19 cellular contexts compared by ENCODE assay signal in the genomic region with DNA sequence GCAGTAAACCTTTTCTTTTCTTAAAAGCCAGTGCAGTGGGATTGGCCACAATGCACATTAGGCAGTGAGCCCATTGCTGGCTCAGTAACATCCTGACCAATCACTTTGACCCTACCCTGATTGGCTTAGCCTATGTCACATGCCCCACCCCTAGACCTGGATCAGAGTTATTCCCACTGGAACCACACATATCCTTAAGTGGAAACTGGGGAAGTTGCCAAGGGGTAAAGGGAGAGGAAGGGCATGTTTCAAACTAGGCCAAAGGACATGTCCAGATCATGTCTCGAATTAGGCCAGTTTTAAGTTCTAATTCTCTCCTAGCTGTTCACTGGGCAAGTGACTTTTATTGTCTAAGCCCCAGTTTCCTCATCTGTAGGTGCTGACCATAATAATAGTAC.
DNase-seq lines count a peak whose midpoint lies in the region; ATAC-seq and TF ChIP-seq lines count a peak whose summit lies in the region.
"Had no signal": no experiment of that assay in that cellular context is flagged by ENCODE, and none has a peak within 500 bp of the region (broad histone marks: within the 10 kb centered on the region; RNA-seq: fewer than 3 reads in every experiment).

No MANE protein-coding gene starts in this region.

- DNase-seq in T-helper 2 cell treated with Interferon-gamma antibody and Interleukin-4, amounts not matched to agents 5 μg/mL and 100 μg/mL, for 36 hours (ENCODE audit: low spot score), result no peak
- DNase-seq in T-helper 2 cell (no peak), NCI-H526 (lab: John Stamatoyannopoulos, UW) (no peak), NCI-H1930 (lab: John Stamatoyannopoulos, UW) (no peak)
- no peak for DNase-seq in CD4-positive, alpha-beta T cell
- DNase-seq in activated CD4-positive, alpha-beta memory T cell treated with anti-CD3 and anti-CD28 coated beads, Interleukin-2, amount 10 ng/mL, durations not matched to agents 7 days and 5 days, result no peak
- DNase-seq in naive thymus-derived CD4-positive, alpha-beta T cell, result no peak
- DNase-seq: activated T-cell treated with anti-CD3 and anti-CD28 coated beads, Interleukin-2, amount 50 U/mL, for 4 hours; cortex of kidney; gastrocnemius medialis; left lung; NCI-H1436; NCI-H2227 treated with DMSO at 0.1 percent for 48 hours; stimulated activated CD4-positive, alpha-beta T cell treated with anti-CD3 and anti-CD28 coated beads, Interleukin-4, amount 100 ng/mL, for 24 hours; stimulated activated CD8-positive, alpha-beta memory T cell treated with anti-CD3 and anti-CD28 coated beads, Interleukin-4, amount 100 ng/mL, for 48 hours had no signal

- CTCF ChIA-PET in CD4-positive, alpha-beta T cell (lab: Charles Lee), result interaction anchor here (0.5 kb wide), 1 partner anchor 43 kb away, joined by 3 read pairs; no protein-coding TSS in a partner anchor
- CTCF ChIA-PET in activated CD4-positive, alpha-beta memory T cell treated with anti-CD3 and anti-CD28 coated beads, Interleukin-2, amount 10 ng/mL, durations not matched to agents 7 days and 5 days (lab: Charles Lee), result no interaction called here
- CTCF ChIA-PET in naive thymus-derived CD4-positive, alpha-beta T cell (lab: Charles Lee), result interaction anchor here (1.3 kb wide), 1 partner anchor 25 kb away, joined by 3 read pairs; no protein-coding TSS in a partner anchor

- no peaks in the 10 kb centered on the region for H3K36me3 ChIP-seq in naive thymus-derived CD4-positive, alpha-beta T cell (ENCODE audit: control insufficient read depth in 2 of 3, insufficient read depth in 3 of 3, low read length in 3 of 3)
- H3K36me3 ChIP-seq: gastrocnemius medialis, left lung, tibial nerve had no signal

- no peak overlapping the region for H3K27ac ChIP-seq in CD4-positive, alpha-beta T cell (ENCODE audit: low read depth, low read length)
- peak overlapping the region; percentile 83 for H3K27ac ChIP-seq in naive thymus-derived CD4-positive, alpha-beta T cell (ENCODE audit: low read depth, low read length)
- H3K27ac ChIP-seq: epithelial cell of prostate, tibial nerve had no signal

- peaks cover 83% of the 10 kb centered on the region for H3K4me1 Mint-ChIP-seq in T-helper 2 cell treated with Interferon-gamma antibody and Interleukin-4, amounts not matched to agents 5 μg/mL and 100 μg/mL, for 36 hours (ENCODE audit: low read depth)
- H3K4me1 Mint-ChIP-seq in CD4-positive, alpha-beta T cell (ENCODE audit: low read depth), result peaks cover 100% of the 10 kb centered on the region
- peaks cover 98% of the 10 kb centered on the region for H3K4me1 Mint-ChIP-seq in activated CD4-positive, alpha-beta memory T cell treated with anti-CD3 and anti-CD28 coated beads, Interleukin-2, amount 10 ng/mL, durations not matched to agents 7 days and 5 days
- peaks cover 53 to 100% (median 97%) of the 10 kb centered on the region in 7 donors for H3K4me1 Mint-ChIP-seq in naive thymus-derived CD4-positive, alpha-beta T cell

- H3K4me3 ChIP-seq in naive thymus-derived CD4-positive, alpha-beta T cell (ENCODE audit: low read length), result no peak overlapping the region
- H3K4me3 ChIP-seq: gastrocnemius medialis, left lung, skin epidermis, tibial nerve had no signal

- H3K27me3 Mint-ChIP-seq in T-helper 2 cell treated with Interferon-gamma antibody and Interleukin-4, amounts not matched to agents 5 μg/mL and 100 μg/mL, for 36 hours (ENCODE audit: low read depth), result no peaks in the 10 kb centered on the region
- H3K27me3 Mint-ChIP-seq in CD4-positive, alpha-beta T cell, result no peaks in the 10 kb centered on the region
- H3K27me3 Mint-ChIP-seq in activated CD4-positive, alpha-beta memory T cell treated with anti-CD3 and anti-CD28 coated beads, Interleukin-2, amount 10 ng/mL, durations not matched to agents 7 days and 5 days, result no peaks in the 10 kb centered on the region
- no peaks in the 10 kb centered on the region for H3K27me3 Mint-ChIP-seq in naive thymus-derived CD4-positive, alpha-beta T cell

- no peaks in the 10 kb centered on the region for H3K27me3 ChIP-seq in CD4-positive, alpha-beta T cell (ENCODE audit: control insufficient read depth, insufficient read depth, low read length)
- H3K27me3 ChIP-seq in naive thymus-derived CD4-positive, alpha-beta T cell (ENCODE audit: control insufficient read depth in 2 of 2, insufficient read depth in 2 of 2, low read length in 2 of 2), result no peaks in the 10 kb centered on the region
- H3K27me3 ChIP-seq: gastrocnemius medialis, left lung, tibial nerve had no signal

- ATAC-seq in CD4-positive, alpha-beta T cell (ENCODE audit: poor library complexity), result no peak
- no peak for ATAC-seq in naive thymus-derived CD4-positive, alpha-beta T cell
- ATAC-seq in HG02970 (IDR thresholded peaks at IDR 0.05; ENCODE audit: low FRiP score, unreplicated experiment), result no peak
- ATAC-seq: activated T-cell treated with anti-CD3 and anti-CD28 coated beads, Interleukin-2, amount 50 U/mL, for 4 hours; gastrocnemius medialis; left lung had no signal

- H3K27ac Mint-ChIP-seq in T-helper 2 cell treated with Interferon-gamma antibody and Interleukin-4, amounts not matched to agents 5 μg/mL and 100 μg/mL, for 36 hours, result peak overlapping the region; percentile 99
- peak overlapping the region; percentile 89 for H3K27ac Mint-ChIP-seq in CD4-positive, alpha-beta T cell
- H3K27ac Mint-ChIP-seq in activated CD4-positive, alpha-beta memory T cell treated with anti-CD3 and anti-CD28 coated beads, Interleukin-2, amount 10 ng/mL, durations not matched to agents 7 days and 5 days, result peak overlapping the region; percentile 95
- peak overlapping the region in 8 of 9 donors; percentile 87 to 99 (median 98) for H3K27ac Mint-ChIP-seq in naive thymus-derived CD4-positive, alpha-beta T cell

- intact Hi-C loops in CD4-positive, alpha-beta T cell (cut with DNase I, micrococcal nuclease), result loop anchor here (2.0 to 10.0 kb wide), 3 partner anchors 63 to 447 kb away; a partner anchor contains a TSS
- intact Hi-C loops in naive thymus-derived CD4-positive, alpha-beta T cell (cut with micrococcal nuclease), result loop anchor here (2.0 to 5.0 kb wide), 3 partner anchors 19 to 479 kb away; a partner anchor contains a TSS

- H3K9me3 ChIP-seq in CD4-positive, alpha-beta T cell (ENCODE audit: control insufficient read depth, low read length), result no peaks in the 10 kb centered on the region
- no peaks in the 10 kb centered on the region for H3K9me3 ChIP-seq in naive thymus-derived CD4-positive, alpha-beta T cell (ENCODE audit: control insufficient read depth in 2 of 3, low read length in 3 of 3)
- H3K9me3 ChIP-seq: gastrocnemius medialis, left lung, tibial nerve had no signal

- H3K4me3 Mint-ChIP-seq in T-helper 2 cell treated with Interferon-gamma antibody and Interleukin-4, amounts not matched to agents 5 μg/mL and 100 μg/mL, for 36 hours, result no peak overlapping the region
- H3K4me3 Mint-ChIP-seq in CD4-positive, alpha-beta T cell, result no peak overlapping the region
- no peak overlapping the region for H3K4me3 Mint-ChIP-seq in activated CD4-positive, alpha-beta memory T cell treated with anti-CD3 and anti-CD28 coated beads, Interleukin-2, amount 10 ng/mL, durations not matched to agents 7 days and 5 days
- H3K4me3 Mint-ChIP-seq in naive thymus-derived CD4-positive, alpha-beta T cell, result peak overlapping the region in 6 of 10 donors; percentile 18 to 82 (median 52)
- H3K4me3 Mint-ChIP-seq: activated T-cell treated with anti-CD3 and anti-CD28 coated beads, Interleukin-2, amount 50 U/mL, for 4 hours had no signal

- TF ChIP-seq CTCF in CD4-positive, alpha-beta T cell (IDR thresholded peaks at IDR 0.05), result no peak

- POLR2A ChIA-PET in CD4-positive, alpha-beta T cell (lab: Charles Lee), result interaction anchor here (1.1 to 5.0 kb wide), 5 partner anchors 23 to 932 kb away, joined by 3 to 73 read pairs (median 11); a partner anchor contains a TSS
- POLR2A ChIA-PET in activated CD4-positive, alpha-beta memory T cell treated with anti-CD3 and anti-CD28 coated beads, Interleukin-2, amount 10 ng/mL, durations not matched to agents 7 days and 5 days (lab: Charles Lee), result interaction anchor here (2.5 kb wide), 1 partner anchor 43 kb away, joined by 21 read pairs; no protein-coding TSS in a partner anchor
- POLR2A ChIA-PET in naive thymus-derived CD4-positive, alpha-beta T cell (lab: Charles Lee), result interaction anchor here (1.6 to 4.7 kb wide), 2 partner anchors 46 to 69 kb away, joined by 5 to 46 read pairs; a partner anchor contains a TSS

- H3K36me3 Mint-ChIP-seq in T-helper 2 cell treated with Interferon-gamma antibody and Interleukin-4, amounts not matched to agents 5 μg/mL and 100 μg/mL, for 36 hours (ENCODE audit: low read depth), result peaks cover 21% of the 10 kb centered on the region
- H3K36me3 Mint-ChIP-seq in CD4-positive, alpha-beta T cell (ENCODE audit: low read depth), result no peaks in the 10 kb centered on the region
- peaks cover 31% of the 10 kb centered on the region for H3K36me3 Mint-ChIP-seq in activated CD4-positive, alpha-beta memory T cell treated with anti-CD3 and anti-CD28 coated beads, Interleukin-2, amount 10 ng/mL, durations not matched to agents 7 days and 5 days (ENCODE audit: low read depth)
- H3K36me3 Mint-ChIP-seq in naive thymus-derived CD4-positive, alpha-beta T cell, result peaks cover 0 to 22% (median 0%) of the 10 kb centered on the region in 5 donors

- H3K4me1 ChIP-seq in naive thymus-derived CD4-positive, alpha-beta T cell (ENCODE audit: control insufficient read depth in 2 of 2, insufficient read depth in 2 of 2, low read length in 2 of 2), result peaks cover 4 to 81% of the 10 kb centered on the region in 2 donors

- H3K9me3 Mint-ChIP-seq in T-helper 2 cell treated with Interferon-gamma antibody and Interleukin-4, amounts not matched to agents 5 μg/mL and 100 μg/mL, for 36 hours, result no peaks in the 10 kb centered on the region
- H3K9me3 Mint-ChIP-seq in CD4-positive, alpha-beta T cell, result no peaks in the 10 kb centered on the region
- H3K9me3 Mint-ChIP-seq in activated CD4-positive, alpha-beta memory T cell treated with anti-CD3 and anti-CD28 coated beads, Interleukin-2, amount 10 ng/mL, durations not matched to agents 7 days and 5 days, result peaks cover 7% of the 10 kb centered on the region
- H3K9me3 Mint-ChIP-seq in naive thymus-derived CD4-positive, alpha-beta T cell, result peaks cover 0 to 4% (median 0%) of the 10 kb centered on the region in 11 donors
- H3K9me3 Mint-ChIP-seq: activated T-cell treated with anti-CD3 and anti-CD28 coated beads, Interleukin-2, amount 50 U/mL, for 4 hours had no signal

Comparison
In these comparisons a context has a peak if more than half of its experiments do, and no peak if none do; other contexts are left out.
1. H3K4me3 Mint-ChIP-seq: peak in naive thymus-derived CD4-positive, alpha-beta T cell (6 of 10); none in T-helper 2 cell treated with Interferon-gamma antibody and Interleukin-4, amounts not matched to agents 5 μg/mL and 100 μg/mL, for 36 hours (single experiment), CD4-positive, alpha-beta T cell (single experiment) and activated CD4-positive, alpha-beta memory T cell treated with anti-CD3 and anti-CD28 coated beads, Interleukin-2, amount 10 ng/mL, durations not matched to agents 7 days and 5 days (single experiment).
2. Peak in every context shown above with its lines, with median percentiles within 50 percentile points of each other: H3K27ac Mint-ChIP-seq.